In the genomic region with DNA sequence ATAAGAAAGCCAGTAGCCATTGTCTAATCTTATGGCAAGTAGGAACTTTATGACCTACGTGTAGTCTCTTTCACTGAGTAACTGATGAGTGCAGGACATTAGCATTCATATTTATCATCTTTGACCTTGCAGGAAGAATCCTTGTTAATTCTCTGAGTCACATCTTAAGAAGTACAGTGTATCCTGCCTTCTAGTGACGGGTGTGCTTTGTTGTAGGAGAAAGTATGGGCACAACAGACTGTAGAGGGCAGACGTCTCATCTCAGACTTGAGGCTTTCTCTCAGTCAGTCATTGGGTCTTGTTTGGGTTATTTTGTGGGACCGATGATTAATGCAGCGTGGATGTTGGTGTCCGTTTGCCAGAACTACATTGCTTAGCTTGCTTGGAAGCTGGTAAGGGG, we compare ENCODE assay signal across 11 cellular contexts. TPM values are rescaled to one million over a fixed set of nuclear protein-coding genes. Genes with fewer than 3 reads are reported as not detected.
A peak's percentile ranks its signal among the peaks of the same experiment; 100 is the strongest.
DNase-seq lines count a peak whose midpoint lies in the region; ATAC-seq and TF ChIP-seq lines count a peak whose summit lies in the region.
"Had no signal": no experiment of that assay in that cellular context is flagged by ENCODE, and none has a peak within 500 bp of the region (broad histone marks: within the 10 kb centered on the region; RNA-seq: fewer than 3 reads in every experiment).

No MANE protein-coding gene starts in this region.

- no peaks in the 10 kb centered on the region for H3K27me3 ChIP-seq in GM23248 (replicated peaks; ENCODE audit: insufficient read depth)

- peak; percentile 97 for DNase-seq in GM23248
- DNase-seq in SK-MEL-5 (ENCODE audit: low read depth, low spot score), result peak; percentile 29
- peak; percentile 98 for DNase-seq in fibroblast of mammary gland (ENCODE audit: low read depth)
- DNase-seq in skeletal muscle cell (ENCODE audit: low read depth), result peak; percentile 83
- no peak for DNase-seq in NCI-H2227 treated with DMSO at 0.1 percent for 48 hours (lab: John Stamatoyannopoulos, UW)
- no peak for DNase-seq in medulla oblongata (ENCODE audit: extremely low spot score)
- DNase-seq: hippocampal formation; naive thymus-derived CD8-positive, alpha-beta T cell; stimulated activated CD4-positive, alpha-beta T cell treated with anti-CD3 and anti-CD28 coated beads, Interleukin-4, amount 100 ng/mL, for 1 hour had no signal

- 1 to 3% methylated on average over 6 of the region's 6 CpGs for WGBS in GM23248 (ENCODE audit: low coverage in 1 of 2, low lambda C conversion rate in 2 of 2, missing lambda C conversion rate in 2 of 2), 2 experiments

- peaks cover 13% of the 10 kb centered on the region for H3K4me1 ChIP-seq in GM23248 (ENCODE audit: insufficient read depth)

- in situ Hi-C loops in GM23248 (cut with MboI) (no loop called here), SK-MEL-5 (cut with HindIII; ENCODE audit: low pct_unique_long_range_greater_than_20kb, low sequenced_read_pairs) (no loop called here)

- H3K27ac ChIP-seq in GM23248, result peak overlapping the region; percentile 90

- ATAC-seq in GM18498 (IDR thresholded peaks at IDR 0.05; ENCODE audit: unreplicated experiment), result no peak
- no peak for ATAC-seq in GM21737 (IDR thresholded peaks at IDR 0.05; ENCODE audit: unreplicated experiment)
- ATAC-seq: naive thymus-derived CD8-positive, alpha-beta T cell had no signal

- H3K9ac ChIP-seq in GM23248, result peak overlapping the region; percentile 67

- no peaks in the 10 kb centered on the region for H3K9me3 ChIP-seq in GM23248 (ENCODE audit: low read depth)

- peaks cover 8% of the 10 kb centered on the region; the same call in 1 of the 2 replicates for H3K36me3 ChIP-seq in GM23248 (ENCODE audit: low read depth)

- no peak overlapping the region for H2AFZ ChIP-seq in GM23248

- H3K4me3 ChIP-seq in GM23248 (no peak overlapping the region), fibroblast of mammary gland (ENCODE audit: control insufficient read depth, low read depth, low read length) (no peak overlapping the region), skeletal muscle cell (ENCODE audit: low read depth, low read length) (no peak overlapping the region)

- H3F3A ChIP-seq in GM23248 (ENCODE audit: insufficient read depth), result peaks cover 24% of the 10 kb centered on the region

- peak; percentile 79 for TF ChIP-seq CTCF in fibroblast of mammary gland (conservative IDR thresholded peaks at IDR 0.05; ENCODE audit: control insufficient read depth, insufficient read depth, low read depth, low read length)

- peak overlapping the region; percentile 62 for H3K4me2 ChIP-seq in GM23248 (ENCODE audit: unreplicated experiment)

- H4K20me1 ChIP-seq in GM23248 (ENCODE audit: insufficient read depth), result no peaks in the 10 kb centered on the region

- no peaks in the 10 kb centered on the region for H3K9me2 ChIP-seq in GM23248 (ENCODE audit: insufficient read depth)

- H3K79me2 ChIP-seq in GM23248 (ENCODE audit: insufficient read depth), result peaks cover 17% of the 10 kb centered on the region

RNA-seq across cellular contexts. Expression of a gene that starts 6.8 kb away (rescaled TPM):
- 5.8 and 13.9 TPM in 2 replicates for total RNA-seq in GM23248 (2014; rRNA removed; shearing (Covaris generic))
- 11.3 and 12.6 TPM in 2 replicates for polyA plus RNA-seq in GM23248 (2016; fragmentation: Nextera tagmentation; extraction: Ambion mirVana)
- total RNA-seq in SK-MEL-5 (2014; rRNA removed; shearing (Covaris generic)), result 4.8 and 5.8 TPM in 2 replicates
- polyA plus RNA-seq in SK-MEL-5 (2015; cell fraction: cytosol; rRNA removed), result 10.0 and 14.8 TPM in 2 replicates
- 16.6 and 22.6 TPM in 2 replicates for polyA plus RNA-seq in SK-MEL-5 (2015; cell fraction: nucleus; rRNA removed)

RNA-seq across cellular contexts. Expression of a gene that starts 7.4 kb away (rescaled TPM):
- 58.8 and 68.7 TPM in 2 replicates for total RNA-seq in GM23248 (2014; rRNA removed; shearing (Covaris generic))
- 29.7 and 31.6 TPM in 2 replicates for polyA plus RNA-seq in GM23248 (2016; fragmentation: Nextera tagmentation; extraction: Ambion mirVana)
- 14.8 and 16.0 TPM in 2 replicates for total RNA-seq in SK-MEL-5 (2014; rRNA removed; shearing (Covaris generic))
- polyA plus RNA-seq in SK-MEL-5 (2015; cell fraction: cytosol; rRNA removed), result 18.6 and 25.8 TPM in 2 replicates
- polyA plus RNA-seq in SK-MEL-5 (2015; cell fraction: nucleus; rRNA removed), result 56.0 and 78.0 TPM in 2 replicates

RNA-seq across cellular contexts. Expression of a gene that starts 40.1 kb away (rescaled TPM):
- total RNA-seq in GM23248 (2014; rRNA removed; shearing (Covaris generic)), result 2,401 and 2,613 TPM in 2 replicates
- 1,454 and 1,484 TPM in 2 replicates for polyA plus RNA-seq in GM23248 (2016; fragmentation: Nextera tagmentation; extraction: Ambion mirVana)
- 0.50 and 0.96 TPM in 2 replicates for total RNA-seq in SK-MEL-5 (2014; rRNA removed; shearing (Covaris generic))
- polyA plus RNA-seq in SK-MEL-5 (2015; cell fraction: cytosol; rRNA removed), result 2.1 and 2.3 TPM in 2 replicates
- 8.6 and 9.6 TPM in 2 replicates for polyA plus RNA-seq in SK-MEL-5 (2015; cell fraction: nucleus; rRNA removed)

RNA-seq across cellular contexts. Expression of a gene that starts 51.9 kb away (rescaled TPM):
- 1.5 and 3.2 TPM in 2 replicates for total RNA-seq in GM23248 (2014; rRNA removed; shearing (Covaris generic))
- polyA plus RNA-seq in GM23248 (2016; fragmentation: Nextera tagmentation; extraction: Ambion mirVana), result 6.6 and 7.0 TPM in 2 replicates
- 2.4 and 3.1 TPM in 2 replicates for total RNA-seq in SK-MEL-5 (2014; rRNA removed; shearing (Covaris generic))
- polyA plus RNA-seq in SK-MEL-5 (2015; cell fraction: cytosol; rRNA removed), result 3.5 and 4.7 TPM in 2 replicates
- polyA plus RNA-seq in SK-MEL-5 (2015; cell fraction: nucleus; rRNA removed), result 8.3 and 14.8 TPM in 2 replicates

Comparison
In these comparisons a context has a peak if more than half of its experiments do, and no peak if none do; other contexts are left out.
1. DNase-seq: peak in GM23248 (single experiment), SK-MEL-5 (single experiment), fibroblast of mammary gland (single experiment) and skeletal muscle cell (single experiment); none in NCI-H2227 treated with DMSO at 0.1 percent for 48 hours (single experiment) and medulla oblongata (single experiment).
2. RNA of a gene that starts 40.1 kb away (total RNA-seq): 2,401 to 2,613 TPM in GM23248; 0.50 to 0.96 TPM in SK-MEL-5; every median in the first group is over 1,000 times any median in the second.